Comparison of ENCODE assay signal across 1 cellular context in the genomic region with DNA sequence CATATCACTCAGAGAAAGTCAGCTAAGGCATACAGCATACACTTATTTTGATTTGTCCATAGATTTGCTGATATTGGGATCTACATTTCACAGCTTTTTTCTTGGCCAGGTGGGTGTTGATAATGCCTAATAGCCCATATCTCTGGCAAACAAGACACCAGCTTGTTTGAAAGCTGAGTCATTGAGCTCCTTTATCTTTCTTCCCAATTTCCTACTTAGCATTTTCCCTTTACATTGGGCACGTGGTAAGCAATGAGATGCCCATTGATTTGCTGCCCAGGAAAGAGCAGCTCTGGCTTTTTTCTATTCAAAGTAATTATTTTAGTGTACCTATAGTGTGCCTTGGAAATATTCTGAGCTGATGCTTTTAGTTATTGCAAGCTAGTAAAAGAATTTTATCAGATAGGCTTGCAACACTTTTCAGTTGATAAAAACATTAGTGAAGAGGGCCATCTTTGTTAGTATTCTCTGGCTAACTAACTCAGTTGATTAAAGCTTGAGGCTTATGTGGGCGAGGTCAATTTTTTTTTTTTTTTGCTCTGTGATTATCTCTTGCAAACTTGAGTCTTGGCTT.
A peak's percentile ranks its signal among the peaks of the same experiment; 100 is the strongest.
TF ChIP-seq lines count a peak whose summit lies in the region.

No MANE protein-coding gene starts in this region.

TF ChIP-seq in K562, 482 proteins besides CTCF, POLR2A, EP300 and RAD21 (continued from another document and continues in another):
- TF ChIP-seq, protein P1, sequence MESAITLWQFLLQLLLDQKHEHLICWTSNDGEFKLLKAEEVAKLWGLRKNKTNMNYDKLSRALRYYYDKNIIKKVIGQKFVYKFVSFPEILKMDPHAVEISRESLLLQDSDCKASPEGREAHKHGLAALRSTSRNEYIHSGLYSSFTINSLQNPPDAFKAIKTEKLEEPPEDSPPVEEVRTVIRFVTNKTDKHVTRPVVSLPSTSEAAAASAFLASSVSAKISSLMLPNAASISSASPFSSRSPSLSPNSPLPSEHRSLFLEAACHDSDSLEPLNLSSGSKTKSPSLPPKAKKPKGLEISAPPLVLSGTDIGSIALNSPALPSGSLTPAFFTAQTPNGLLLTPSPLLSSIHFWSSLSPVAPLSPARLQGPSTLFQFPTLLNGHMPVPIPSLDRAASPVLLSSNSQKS (CRISPR knock-in tag; IDR thresholded peaks at IDR 0.05), result no peak
- TF ChIP-seq EP400 (IDR thresholded peaks at IDR 0.05), result peak; percentile 58
- no peak for TF ChIP-seq ZNF124 (CRISPR knock-in tag; IDR thresholded peaks at IDR 0.05)
- TF ChIP-seq CHD2 (IDR thresholded peaks at IDR 0.05; ENCODE audit: low read depth, low read length), result no peak
- TF ChIP-seq, protein P2, sequence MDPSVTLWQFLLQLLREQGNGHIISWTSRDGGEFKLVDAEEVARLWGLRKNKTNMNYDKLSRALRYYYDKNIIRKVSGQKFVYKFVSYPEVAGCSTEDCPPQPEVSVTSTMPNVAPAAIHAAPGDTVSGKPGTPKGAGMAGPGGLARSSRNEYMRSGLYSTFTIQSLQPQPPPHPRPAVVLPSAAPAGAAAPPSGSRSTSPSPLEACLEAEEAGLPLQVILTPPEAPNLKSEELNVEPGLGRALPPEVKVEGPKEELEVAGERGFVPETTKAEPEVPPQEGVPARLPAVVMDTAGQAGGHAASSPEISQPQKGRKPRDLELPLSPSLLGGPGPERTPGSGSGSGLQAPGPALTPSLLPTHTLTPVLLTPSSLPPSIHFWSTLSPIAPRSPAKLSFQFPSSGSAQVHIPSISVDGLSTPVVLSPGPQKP (CRISPR knock-in tag; IDR thresholded peaks at IDR 0.05), result no peak
- no peak for TF ChIP-seq PTTG1 (tag; IDR thresholded peaks at IDR 0.05; ENCODE audit: low read depth)
- peak; percentile 99 for TF ChIP-seq FOSL1 (tag; conservative IDR thresholded peaks at IDR 0.05)
- TF ChIP-seq SMAD2 (IDR thresholded peaks at IDR 0.05; ENCODE audit: low read depth, low read length), result no peak
- peak; percentile 74; the same call in 1 of the 2 replicates for TF ChIP-seq HMG20A (CRISPR knock-in tag; conservative IDR thresholded peaks at IDR 0.05)
- TF ChIP-seq, protein P3, sequence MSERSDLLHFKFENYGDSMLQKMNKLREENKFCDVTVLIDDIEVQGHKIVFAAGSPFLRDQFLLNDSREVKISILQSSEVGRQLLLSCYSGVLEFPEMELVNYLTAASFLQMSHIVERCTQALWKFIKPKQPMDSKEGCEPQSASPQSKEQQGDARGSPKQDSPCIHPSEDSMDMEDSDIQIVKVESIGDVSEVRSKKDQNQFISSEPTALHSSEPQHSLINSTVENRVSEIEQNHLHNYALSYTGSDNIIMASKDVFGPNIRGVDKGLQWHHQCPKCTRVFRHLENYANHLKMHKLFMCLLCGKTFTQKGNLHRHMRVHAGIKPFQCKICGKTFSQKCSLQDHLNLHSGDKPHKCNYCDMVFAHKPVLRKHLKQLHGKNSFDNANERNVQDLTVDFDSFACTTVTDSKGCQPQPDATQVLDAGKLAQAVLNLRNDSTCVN (CRISPR knock-in tag; IDR thresholded peaks at IDR 0.05), result no peak
- TF ChIP-seq, protein P4, sequence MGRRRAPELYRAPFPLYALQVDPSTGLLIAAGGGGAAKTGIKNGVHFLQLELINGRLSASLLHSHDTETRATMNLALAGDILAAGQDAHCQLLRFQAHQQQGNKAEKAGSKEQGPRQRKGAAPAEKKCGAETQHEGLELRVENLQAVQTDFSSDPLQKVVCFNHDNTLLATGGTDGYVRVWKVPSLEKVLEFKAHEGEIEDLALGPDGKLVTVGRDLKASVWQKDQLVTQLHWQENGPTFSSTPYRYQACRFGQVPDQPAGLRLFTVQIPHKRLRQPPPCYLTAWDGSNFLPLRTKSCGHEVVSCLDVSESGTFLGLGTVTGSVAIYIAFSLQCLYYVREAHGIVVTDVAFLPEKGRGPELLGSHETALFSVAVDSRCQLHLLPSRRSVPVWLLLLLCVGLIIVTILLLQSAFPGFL (CRISPR knock-in tag; IDR thresholded peaks at IDR 0.05), result no peak
- peak; percentile 99 for TF ChIP-seq POLR2AphosphoS5 (IDR thresholded peaks at IDR 0.05; ENCODE audit: control insufficient read depth, insufficient read depth, low read depth, low read length)
- TF ChIP-seq LARP7 (IDR thresholded peaks at IDR 0.05), result no peak
- peak; percentile 78 to 81 for TF ChIP-seq NCOA2 (IDR thresholded peaks at IDR 0.05; ENCODE audit: partially characterized antibody in 2 of 2)
- TF ChIP-seq CREBBP (IDR thresholded peaks at IDR 0.05; ENCODE audit: low read depth, low read length), result no peak
- TF ChIP-seq SPI1 (IDR thresholded peaks at IDR 0.05; ENCODE audit: borderline replicate concordance, low read depth, low read length), result no peak
- TF ChIP-seq, protein P5, sequence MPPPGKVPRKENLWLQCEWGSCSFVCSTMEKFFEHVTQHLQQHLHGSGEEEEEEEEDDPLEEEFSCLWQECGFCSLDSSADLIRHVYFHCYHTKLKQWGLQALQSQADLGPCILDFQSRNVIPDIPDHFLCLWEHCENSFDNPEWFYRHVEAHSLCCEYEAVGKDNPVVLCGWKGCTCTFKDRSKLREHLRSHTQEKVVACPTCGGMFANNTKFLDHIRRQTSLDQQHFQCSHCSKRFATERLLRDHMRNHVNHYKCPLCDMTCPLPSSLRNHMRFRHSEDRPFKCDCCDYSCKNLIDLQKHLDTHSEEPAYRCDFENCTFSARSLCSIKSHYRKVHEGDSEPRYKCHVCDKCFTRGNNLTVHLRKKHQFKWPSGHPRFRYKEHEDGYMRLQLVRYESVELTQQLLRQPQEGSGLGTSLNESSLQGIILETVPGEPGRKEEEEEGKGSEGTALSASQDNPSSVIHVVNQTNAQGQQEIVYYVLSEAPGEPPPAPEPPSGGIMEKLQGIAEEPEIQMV (tag; conservative IDR thresholded peaks at IDR 0.05; ENCODE audit: low read depth), result no peak
- TF ChIP-seq CREM (IDR thresholded peaks at IDR 0.05; ENCODE audit: low read depth), result peak; percentile 78
- TF ChIP-seq EHMT2 (IDR thresholded peaks at IDR 0.05), result peak; percentile 10; the same call in 1 of the 2 replicates
- TF ChIP-seq TOE1 (IDR thresholded peaks at IDR 0.05; ENCODE audit: borderline replicate concordance), result peak; percentile 60; the same call in 1 of the 2 replicates
- no peak for TF ChIP-seq TOE1 (CRISPR knock-in tag; IDR thresholded peaks at IDR 0.05; ENCODE audit: borderline replicate concordance, low read depth)
- no peak for TF ChIP-seq POLR2AphosphoS2 (IDR thresholded peaks at IDR 0.05; ENCODE audit: low read length)
- TF ChIP-seq STAG1 (CRISPR knock-in tag; IDR thresholded peaks at IDR 0.05; ENCODE audit: borderline replicate concordance), result no peak
- TF ChIP-seq SIN3A (IDR thresholded peaks at IDR 0.05; ENCODE audit: borderline replicate concordance in 2 of 2, control insufficient read depth in 1 of 2, low read depth in 2 of 2, low read length in 2 of 2), result no peak
- TF ChIP-seq NELFE (IDR thresholded peaks at IDR 0.05; ENCODE audit: insufficient read depth, insufficient read length), result no peak
- TF ChIP-seq, protein P6, sequence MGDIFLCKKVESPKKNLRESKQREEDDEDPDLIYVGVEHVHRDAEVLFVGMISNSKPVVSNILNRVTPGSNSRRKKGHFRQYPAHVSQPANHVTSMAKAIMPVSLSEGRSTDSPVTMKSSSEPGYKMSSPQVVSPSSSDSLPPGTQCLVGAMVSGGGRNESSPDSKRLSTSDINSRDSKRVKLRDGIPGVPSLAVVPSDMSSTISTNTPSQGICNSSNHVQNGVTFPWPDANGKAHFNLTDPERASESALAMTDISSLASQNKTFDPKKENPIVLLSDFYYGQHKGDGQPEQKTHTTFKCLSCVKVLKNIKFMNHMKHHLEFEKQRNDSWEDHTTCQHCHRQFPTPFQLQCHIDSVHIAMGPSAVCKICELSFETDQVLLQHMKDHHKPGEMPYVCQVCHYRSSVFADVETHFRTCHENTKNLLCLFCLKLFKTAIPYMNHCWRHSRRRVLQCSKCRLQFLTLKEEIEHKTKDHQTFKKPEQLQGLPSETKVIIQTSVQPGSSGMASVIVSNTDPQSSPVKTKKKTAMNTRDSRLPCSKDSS (IDR thresholded peaks at IDR 0.05; ENCODE audit: low read depth, partially characterized antibody), result no peak
- no peak for TF ChIP-seq ZBTB8A (IDR thresholded peaks at IDR 0.05; ENCODE audit: partially characterized antibody)
- TF ChIP-seq BRD4 (IDR thresholded peaks at IDR 0.05), result no peak
- TF ChIP-seq POLR2H (tag; IDR thresholded peaks at IDR 0.05; ENCODE audit: low read depth), result no peak
- TF ChIP-seq, protein P7, sequence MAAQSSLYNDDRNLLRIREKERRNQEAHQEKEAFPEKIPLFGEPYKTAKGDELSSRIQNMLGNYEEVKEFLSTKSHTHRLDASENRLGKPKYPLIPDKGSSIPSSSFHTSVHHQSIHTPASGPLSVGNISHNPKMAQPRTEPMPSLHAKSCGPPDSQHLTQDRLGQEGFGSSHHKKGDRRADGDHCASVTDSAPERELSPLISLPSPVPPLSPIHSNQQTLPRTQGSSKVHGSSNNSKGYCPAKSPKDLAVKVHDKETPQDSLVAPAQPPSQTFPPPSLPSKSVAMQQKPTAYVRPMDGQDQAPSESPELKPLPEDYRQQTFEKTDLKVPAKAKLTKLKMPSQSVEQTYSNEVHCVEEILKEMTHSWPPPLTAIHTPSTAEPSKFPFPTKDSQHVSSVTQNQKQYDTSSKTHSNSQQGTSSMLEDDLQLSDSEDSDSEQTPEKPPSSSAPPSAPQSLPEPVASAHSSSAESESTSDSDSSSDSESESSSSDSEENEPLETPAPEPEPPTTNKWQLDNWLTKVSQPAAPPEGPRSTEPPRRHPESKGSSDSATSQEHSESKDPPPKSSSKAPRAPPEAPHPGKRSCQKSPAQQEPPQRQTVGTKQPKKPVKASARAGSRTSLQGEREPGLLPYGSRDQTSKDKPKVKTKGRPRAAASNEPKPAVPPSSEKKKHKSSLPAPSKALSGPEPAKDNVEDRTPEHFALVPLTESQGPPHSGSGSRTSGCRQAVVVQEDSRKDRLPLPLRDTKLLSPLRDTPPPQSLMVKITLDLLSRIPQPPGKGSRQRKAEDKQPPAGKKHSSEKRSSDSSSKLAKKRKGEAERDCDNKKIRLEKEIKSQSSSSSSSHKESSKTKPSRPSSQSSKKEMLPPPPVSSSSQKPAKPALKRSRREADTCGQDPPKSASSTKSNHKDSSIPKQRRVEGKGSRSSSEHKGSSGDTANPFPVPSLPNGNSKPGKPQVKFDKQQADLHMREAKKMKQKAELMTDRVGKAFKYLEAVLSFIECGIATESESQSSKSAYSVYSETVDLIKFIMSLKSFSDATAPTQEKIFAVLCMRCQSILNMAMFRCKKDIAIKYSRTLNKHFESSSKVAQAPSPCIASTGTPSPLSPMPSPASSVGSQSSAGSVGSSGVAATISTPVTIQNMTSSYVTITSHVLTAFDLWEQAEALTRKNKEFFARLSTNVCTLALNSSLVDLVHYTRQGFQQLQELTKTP (IDR thresholded peaks at IDR 0.05; ENCODE audit: low read depth in 1 of 2, partially characterized antibody in 2 of 2), result peak; percentile 49 to 95
- TF ChIP-seq SMAD1 (IDR thresholded peaks at IDR 0.05; ENCODE audit: low read depth, low read length, partially characterized antibody), result peak; percentile 94
- TF ChIP-seq, protein P8, sequence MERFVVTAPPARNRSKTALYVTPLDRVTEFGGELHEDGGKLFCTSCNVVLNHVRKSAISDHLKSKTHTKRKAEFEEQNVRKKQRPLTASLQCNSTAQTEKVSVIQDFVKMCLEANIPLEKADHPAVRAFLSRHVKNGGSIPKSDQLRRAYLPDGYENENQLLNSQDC (CRISPR knock-in tag; IDR thresholded peaks at IDR 0.05), result no peak
- no peak for TF ChIP-seq FIP1L1 (IDR thresholded peaks at IDR 0.05; ENCODE audit: low read depth, low read length, poor library complexity, severe bottlenecking)
- peak; percentile 89 for TF ChIP-seq MYC (IDR thresholded peaks at IDR 0.05; ENCODE audit: low read depth, low read length)
- no peak for TF ChIP-seq MYC (CRISPR knock-in tag; IDR thresholded peaks at IDR 0.05; ENCODE audit: borderline replicate concordance, low read depth)
- TF ChIP-seq ZNF76 (CRISPR knock-in tag; IDR thresholded peaks at IDR 0.05; ENCODE audit: borderline replicate concordance), result peak; percentile 62; the same call in 1 of the 2 replicates
- TF ChIP-seq CEBPG (CRISPR knock-in tag; IDR thresholded peaks at IDR 0.05), result no peak
- 0 out of 4 replicates have a peak, but pooled peaks of 1 of the 2 experiments have one; percentile 7 for TF ChIP-seq CEBPG (tag; conservative IDR thresholded peaks at IDR 0.05 in 1 of 2, IDR thresholded peaks at IDR 0.05 in 1 of 2)
- no peak for TF ChIP-seq FOXJ3 (CRISPR knock-in tag; IDR thresholded peaks at IDR 0.05)
- peak; percentile 100 for TF ChIP-seq ARID1B (IDR thresholded peaks at IDR 0.05)
- TF ChIP-seq, protein P9, sequence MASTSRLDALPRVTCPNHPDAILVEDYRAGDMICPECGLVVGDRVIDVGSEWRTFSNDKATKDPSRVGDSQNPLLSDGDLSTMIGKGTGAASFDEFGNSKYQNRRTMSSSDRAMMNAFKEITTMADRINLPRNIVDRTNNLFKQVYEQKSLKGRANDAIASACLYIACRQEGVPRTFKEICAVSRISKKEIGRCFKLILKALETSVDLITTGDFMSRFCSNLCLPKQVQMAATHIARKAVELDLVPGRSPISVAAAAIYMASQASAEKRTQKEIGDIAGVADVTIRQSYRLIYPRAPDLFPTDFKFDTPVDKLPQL (IDR thresholded peaks at IDR 0.05; ENCODE audit: extremely low read depth, insufficient read length), result no peak
- TF ChIP-seq, protein P10, sequence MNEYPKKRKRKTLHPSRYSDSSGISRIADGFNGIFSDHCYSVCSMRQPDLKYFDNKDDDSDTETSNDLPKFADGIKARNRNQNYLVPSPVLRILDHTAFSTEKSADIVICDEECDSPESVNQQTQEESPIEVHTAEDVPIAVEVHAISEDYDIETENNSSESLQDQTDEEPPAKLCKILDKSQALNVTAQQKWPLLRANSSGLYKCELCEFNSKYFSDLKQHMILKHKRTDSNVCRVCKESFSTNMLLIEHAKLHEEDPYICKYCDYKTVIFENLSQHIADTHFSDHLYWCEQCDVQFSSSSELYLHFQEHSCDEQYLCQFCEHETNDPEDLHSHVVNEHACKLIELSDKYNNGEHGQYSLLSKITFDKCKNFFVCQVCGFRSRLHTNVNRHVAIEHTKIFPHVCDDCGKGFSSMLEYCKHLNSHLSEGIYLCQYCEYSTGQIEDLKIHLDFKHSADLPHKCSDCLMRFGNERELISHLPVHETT (CRISPR knock-in tag; conservative IDR thresholded peaks at IDR 0.05 in 1 of 2, IDR thresholded peaks at IDR 0.05 in 1 of 2), result peak in 1 of 2 experiments; percentile 95; a peak in 2 of 4 replicates
- TF ChIP-seq, protein P11, sequence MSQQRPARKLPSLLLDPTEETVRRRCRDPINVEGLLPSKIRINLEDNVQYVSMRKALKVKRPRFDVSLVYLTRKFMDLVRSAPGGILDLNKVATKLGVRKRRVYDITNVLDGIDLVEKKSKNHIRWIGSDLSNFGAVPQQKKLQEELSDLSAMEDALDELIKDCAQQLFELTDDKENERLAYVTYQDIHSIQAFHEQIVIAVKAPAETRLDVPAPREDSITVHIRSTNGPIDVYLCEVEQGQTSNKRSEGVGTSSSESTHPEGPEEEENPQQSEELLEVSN (IDR thresholded peaks at IDR 0.05; ENCODE audit: borderline replicate concordance in 1 of 2, extremely low read depth in 1 of 2, insufficient read depth in 1 of 2, insufficient read length in 1 of 2, low read depth in 1 of 2, low read length in 1 of 2, poor library complexity in 1 of 2, severe bottlenecking in 1 of 2), result peak; percentile 17 to 22
- peak; percentile 95 for TF ChIP-seq HDAC3 (IDR thresholded peaks at IDR 0.05; ENCODE audit: borderline replicate concordance, partially characterized antibody)
- no peak for TF ChIP-seq IFI16 (CRISPR knock-in tag; IDR thresholded peaks at IDR 0.05)
- peak; percentile 79; the same call in 1 of the 2 replicates for TF ChIP-seq CREB1 (IDR thresholded peaks at IDR 0.05)
- no peak for TF ChIP-seq CREB1 (CRISPR knock-in tag; IDR thresholded peaks at IDR 0.05)
- TF ChIP-seq TEAD4 (IDR thresholded peaks at IDR 0.05; ENCODE audit: low read length), result peak; percentile 100
- no peak for TF ChIP-seq TEAD4 (CRISPR knock-in tag; IDR thresholded peaks at IDR 0.05; ENCODE audit: borderline replicate concordance)
- peak; percentile 99 for TF ChIP-seq PHB2 (IDR thresholded peaks at IDR 0.05; ENCODE audit: low read depth)
